Comparison of ENCODE assay signal across 14 cellular contexts in the genomic region with DNA sequence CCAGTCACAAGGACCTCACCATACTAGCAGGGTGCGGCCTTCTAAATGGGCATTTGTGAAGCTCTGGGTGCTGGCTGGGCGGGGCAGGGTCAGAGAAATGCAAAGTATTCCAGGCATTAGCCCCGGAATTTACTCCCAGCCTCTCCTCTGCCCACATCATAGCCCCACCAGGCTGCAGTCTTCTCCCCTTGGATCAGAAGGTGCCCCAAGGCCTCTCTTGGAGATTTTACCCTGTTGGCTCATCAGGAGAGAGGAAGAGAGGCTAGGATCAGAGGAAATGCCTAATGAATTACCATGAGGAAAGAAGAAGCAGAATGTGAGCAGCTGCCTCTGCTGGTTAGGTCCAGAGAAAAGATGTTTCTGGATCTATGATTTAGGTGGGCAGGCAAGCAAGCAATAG.
DNase-seq lines count a peak whose midpoint lies in the region; ATAC-seq, FAIRE-seq and TF ChIP-seq lines count a peak whose summit lies in the region.
"Had no signal": no experiment of that assay in that cellular context is flagged by ENCODE, and none has a peak within 500 bp of the region (broad histone marks: within the 10 kb centered on the region; RNA-seq: fewer than 3 reads in every experiment).

No MANE protein-coding gene starts in this region.

- intact Hi-C loops in Caco-2 (cut with micrococcal nuclease; ENCODE audit: unreplicated experiment): loop anchor here (2.0 to 5.0 kb wide), 3 partner anchors 33 to 133 kb away; no protein-coding TSS in a partner anchor
- intact Hi-C loops in PC-3 (cut with micrococcal nuclease): no loop called here

- H3K4me3 ChIP-seq in Caco-2 (ENCODE audit: low read depth, low read length) (no peak overlapping the region), PC-3 (ENCODE audit: low read length) (no peak overlapping the region), H1 (ENCODE audit: extremely low read depth in 1 of 4, insufficient read depth in 2 of 4, low read depth in 3 of 4, low read length in 4 of 4) (no peak overlapping the region), WERI-Rb-1 (ENCODE audit: low read depth, low read length) (no peak overlapping the region)

- no peaks in the 10 kb centered on the region for H3K27me3 ChIP-seq in Caco-2 (replicated peaks; ENCODE audit: control insufficient read depth, insufficient read depth, low read length)
- no peaks in the 10 kb centered on the region for H3K27me3 ChIP-seq in PC-3 (ENCODE audit: low read length)
- H3K27me3 ChIP-seq in H1 (replicated peaks in 1 of 4; ENCODE audit: control insufficient read depth in 3 of 4, extremely low read depth in 1 of 4, insufficient read depth in 3 of 4, low read length in 3 of 4): no peaks in the 10 kb centered on the region
- no peaks in the 10 kb centered on the region for H3K27me3 ChIP-seq in WERI-Rb-1 (ENCODE audit: insufficient read depth, low read depth, severe bottlenecking)

- POLR2A ChIA-PET in Caco-2 (lab: Charles Lee) (interaction anchor here (0.6 to 1.1 kb wide), 2 partner anchors 36 to 45 kb away, joined by 3 read pairs; no protein-coding TSS in a partner anchor), PC-3 (lab: Charles Lee; ENCODE audit: unreplicated experiment) (no interaction called here), H1 (lab: Charles Lee; ENCODE audit: partially characterized antibody) (no interaction called here)

- no peaks in the 10 kb centered on the region for H3K79me1 ChIP-seq in H1 (ENCODE audit: low read depth, low read length)

- H2AFZ ChIP-seq in PC-3 (ENCODE audit: low read length) (peak overlapping the region; percentile 54), H1 (ENCODE audit: low read length) (no peak overlapping the region)

- H3K4me1 ChIP-seq in Caco-2: peaks cover 37% of the 10 kb centered on the region
- H3K4me1 ChIP-seq in PC-3 (ENCODE audit: insufficient read depth, low read length): peaks cover 41% of the 10 kb centered on the region
- peaks cover 0 to 6% (median 2%) of the 10 kb centered on the region in 4 experiments; a peak in 4 of 7 replicates for H3K4me1 ChIP-seq in H1 (replicated peaks in 1 of 4; ENCODE audit: control insufficient read depth in 3 of 4, insufficient read depth in 4 of 4, low read length in 3 of 4)

- H2AK5ac ChIP-seq in H1 (ENCODE audit: low read depth, low read length): no peak overlapping the region

- peaks cover 8% of the 10 kb centered on the region for H3K36me3 Mint-ChIP-seq in Caco-2 (ENCODE audit: insufficient read depth, unreplicated experiment)
- H3K36me3 Mint-ChIP-seq in mesothelial cell of epicardium: no peaks in the 10 kb centered on the region
- H3K36me3 Mint-ChIP-seq: activated naive CD8-positive, alpha-beta T cell treated with anti-CD3 and anti-CD28 coated beads for 36 hours; CD4-positive, alpha-beta memory T cell had no signal

- no peak overlapping the region for H2BK20ac ChIP-seq in H1 (ENCODE audit: low read length)

- no peak overlapping the region for H2BK120ac ChIP-seq in H1 (replicated peaks; ENCODE audit: low read depth, low read length)

- peak; percentile 50 for ATAC-seq in PC-3
- ATAC-seq: activated CD8-positive, alpha-beta T cell treated with anti-CD3 and anti-CD28 coated beads for 36 hours; left colon had no signal

- no peak overlapping the region for H2BK12ac ChIP-seq in H1 (ENCODE audit: low read depth, low read length)

- H4K20me1 ChIP-seq in PC-3 (ENCODE audit: low read length) (no peaks in the 10 kb centered on the region), H1 (replicated peaks in 1 of 2; ENCODE audit: control insufficient read depth in 1 of 2, insufficient read depth in 2 of 2, low read length in 2 of 2) (no peaks in the 10 kb centered on the region)

- in situ Hi-C loops in GM13976 (cut with MboI; ENCODE audit: low sequenced_read_pairs, unreplicated experiment): no loop called here

- no peaks in the 10 kb centered on the region for H3K9me3 ChIP-seq in Caco-2
- no peaks in the 10 kb centered on the region for H3K9me3 ChIP-seq in PC-3 (ENCODE audit: low read length)
- H3K9me3 ChIP-seq in H1 (ENCODE audit: insufficient read depth in 2 of 2, low read depth in 1 of 2, low read length in 1 of 2): no peaks in the 10 kb centered on the region
- H3K9me3 ChIP-seq in WERI-Rb-1 (ENCODE audit: severe bottlenecking): no peaks in the 10 kb centered on the region

- CTCF ChIA-PET in Caco-2 (lab: Charles Lee) (interaction anchor here (1.1 kb wide), 1 partner anchor 31 kb away, joined by 3 read pairs; no protein-coding TSS in a partner anchor), PC-3 (lab: Charles Lee) (no interaction called here), H1 (lab: Charles Lee; ENCODE audit: partially characterized antibody) (interaction anchor here (0.6 to 4.0 kb wide), 6 partner anchors 8 to 213 kb away, joined by 3 to 24 read pairs (median 4); no protein-coding TSS in a partner anchor)

- peak overlapping the region; percentile 50 for H3K27ac ChIP-seq in PC-3 (ENCODE audit: low read length)
- H3K27ac ChIP-seq in H1 (ENCODE audit: low read depth, low read length): no peak overlapping the region
- no peak overlapping the region for H3K27ac ChIP-seq in WERI-Rb-1

- TF ChIP-seq RAD21 in H1 (IDR thresholded peaks at IDR 0.05 in 1 of 2, conservative IDR thresholded peaks at IDR 0.05 in 1 of 2; ENCODE audit: low read depth in 2 of 2, low read length in 2 of 2): no peak

- H3K9ac ChIP-seq in PC-3 (ENCODE audit: low read length) (0 out of 2 replicates have a peak overlapping the region, but pooled peaks have one; percentile 13), H1 (replicated peaks in 1 of 4; ENCODE audit: extremely low read depth in 1 of 4, low read depth in 3 of 4, low read length in 3 of 4) (no peak overlapping the region)

- H3K56ac ChIP-seq in H1 (replicated peaks; ENCODE audit: insufficient read length, low read depth, low read length): no peak overlapping the region

- no peak overlapping the region for H2BK15ac ChIP-seq in H1 (ENCODE audit: low read length)

- H3K4ac ChIP-seq in H1 (replicated peaks; ENCODE audit: insufficient read length, low read depth, low read length): no peak overlapping the region

- H4K91ac ChIP-seq in H1 (replicated peaks; ENCODE audit: insufficient read length, low read length): no peak overlapping the region

- no peak for FAIRE-seq in H1 (lab: Jason Lieb, UNC)

- no peak for TF ChIP-seq EP300 in H1 (IDR thresholded peaks at IDR 0.05; ENCODE audit: borderline replicate concordance in 1 of 2, low read depth in 2 of 2, low read length in 2 of 2)

- WGBS in H1 (ENCODE audit: extremely low coverage in 1 of 2, insufficient coverage in 1 of 2, insufficient read length in 1 of 2, insufficient replicate concordance in 2 of 2, low coverage in 1 of 2, low lambda C conversion rate in 2 of 2, missing lambda C conversion rate in 1 of 2), 2 experiments: 78% methylated on average over 3 of the region's 3 CpGs; no CpG with 5 or more reads in 1 of the 2 experiments

- no peaks in the 10 kb centered on the region for H3F3A ChIP-seq in PC-3 (ENCODE audit: low read length, unreplicated experiment)

- H3K79me2 ChIP-seq in PC-3 (ENCODE audit: low read length): no peaks in the 10 kb centered on the region
- no peaks in the 10 kb centered on the region for H3K79me2 ChIP-seq in H1 (ENCODE audit: control insufficient read depth in 1 of 2, insufficient read depth in 2 of 2, low read length in 2 of 2)

- no peak overlapping the region for H4K5ac ChIP-seq in H1 (ENCODE audit: insufficient read length, low read depth, low read length)

- H3K9me2 ChIP-seq in PC-3 (replicated peaks; ENCODE audit: low read length): no peaks in the 10 kb centered on the region

- H3K23me2 ChIP-seq in H1 (ENCODE audit: low read depth, low read length): no peaks in the 10 kb centered on the region

- no peak overlapping the region for H3K23ac ChIP-seq in H1 (ENCODE audit: insufficient read length)

- DNase-seq in Caco-2 (peak; percentile 80 to 93), PC-3 (peak; percentile 80), H1 (ENCODE audit: low read depth in 1 of 2, low spot score in 2 of 2) (no peak), mesothelial cell of epicardium (ENCODE audit: low spot score in 2 of 2, unreplicated experiment in 2 of 2) (peak in 1 of 2 experiments; percentile 60), GM13976 (ENCODE audit: low spot score) (no peak), pons (ENCODE audit: low spot score) (no peak), cerebellar cortex (ENCODE audit: low spot score) (no peak), WERI-Rb-1 (no peak)
- DNase-seq: activated CD8-positive, alpha-beta T cell treated with anti-CD3 and anti-CD28 coated beads for 36 hours; activated naive CD8-positive, alpha-beta T cell treated with anti-CD3 and anti-CD28 coated beads for 36 hours; CD4-positive, alpha-beta memory T cell; Kasumi-1; left colon; NCI-H510A had no signal

- no peak overlapping the region for H2BK5ac ChIP-seq in H1 (ENCODE audit: low read depth, low read length)

- H3K4me3 Mint-ChIP-seq in Caco-2 (ENCODE audit: unreplicated experiment) (peak overlapping the region; percentile 44), mesothelial cell of epicardium (no peak overlapping the region)
- H3K4me3 Mint-ChIP-seq: activated CD8-positive, alpha-beta T cell treated with anti-CD3 and anti-CD28 coated beads for 36 hours; activated naive CD8-positive, alpha-beta T cell treated with anti-CD3 and anti-CD28 coated beads for 36 hours; CD4-positive, alpha-beta memory T cell had no signal

- H3K36me3 ChIP-seq in Caco-2 (ENCODE audit: control insufficient read depth, insufficient read depth, low read length): no peaks in the 10 kb centered on the region
- no peaks in the 10 kb centered on the region for H3K36me3 ChIP-seq in PC-3 (ENCODE audit: low read depth, low read length)
- no peaks in the 10 kb centered on the region for H3K36me3 ChIP-seq in H1 (ENCODE audit: control insufficient read depth in 2 of 4, insufficient read depth in 4 of 4, low read length in 3 of 4)
- H3K36me3 ChIP-seq in WERI-Rb-1: no peaks in the 10 kb centered on the region

- no peak for TF ChIP-seq POLR2A in H1 (IDR thresholded peaks at IDR 0.05; ENCODE audit: control extremely low read depth in 1 of 2, low read depth in 2 of 2, low read length in 2 of 2)

- H3K18ac ChIP-seq in H1 (ENCODE audit: extremely low read depth, low read length): no peak overlapping the region

- H3K4me2 ChIP-seq in PC-3 (ENCODE audit: low read length) (peak overlapping the region; percentile 27), H1 (ENCODE audit: insufficient read depth in 1 of 2, low read depth in 2 of 2, low read length in 2 of 2) (no peak overlapping the region)

- H3K27me3 Mint-ChIP-seq in Caco-2 (ENCODE audit: insufficient read depth, unreplicated experiment) (no peaks in the 10 kb centered on the region), mesothelial cell of epicardium (ENCODE audit: low read depth) (no peaks in the 10 kb centered on the region)
- H3K27me3 Mint-ChIP-seq: activated CD8-positive, alpha-beta T cell treated with anti-CD3 and anti-CD28 coated beads for 36 hours had no signal

- no peaks in the 10 kb centered on the region for H3K9me3 Mint-ChIP-seq in Caco-2 (ENCODE audit: unreplicated experiment)
- H3K9me3 Mint-ChIP-seq in mesothelial cell of epicardium: no peaks in the 10 kb centered on the region
- H3K9me3 Mint-ChIP-seq: activated CD8-positive, alpha-beta T cell treated with anti-CD3 and anti-CD28 coated beads for 36 hours; activated naive CD8-positive, alpha-beta T cell treated with anti-CD3 and anti-CD28 coated beads for 36 hours had no signal

- no TSS peak for BruUV-seq in Caco-2 (replicated peaks; lab: Mats Ljungman, UMichigan)
- BruUV-seq in PC-3 (replicated peaks; lab: Mats Ljungman, UMichigan): no TSS peak

- no peak overlapping the region for H3K14ac ChIP-seq in H1 (ENCODE audit: insufficient read length)

- H4K8ac ChIP-seq in H1 (ENCODE audit: extremely low read depth, insufficient read depth, low read length): no peak overlapping the region

- H3K27ac Mint-ChIP-seq in Caco-2 (ENCODE audit: unreplicated experiment) (peak overlapping the region; percentile 97), mesothelial cell of epicardium (peak overlapping the region; percentile 95)
- H3K27ac Mint-ChIP-seq: activated CD8-positive, alpha-beta T cell treated with anti-CD3 and anti-CD28 coated beads for 36 hours; activated naive CD8-positive, alpha-beta T cell treated with anti-CD3 and anti-CD28 coated beads for 36 hours; CD4-positive, alpha-beta memory T cell had no signal

- H3K4me1 Mint-ChIP-seq in Caco-2 (ENCODE audit: low read depth, unreplicated experiment): peaks cover 21% of the 10 kb centered on the region
- peaks cover 46% of the 10 kb centered on the region for H3K4me1 Mint-ChIP-seq in mesothelial cell of epicardium
- H3K4me1 Mint-ChIP-seq: activated naive CD8-positive, alpha-beta T cell treated with anti-CD3 and anti-CD28 coated beads for 36 hours; CD4-positive, alpha-beta memory T cell had no signal

- TF ChIP-seq CTCF in Caco-2 (IDR thresholded peaks at IDR 0.05; ENCODE audit: insufficient read depth in 1 of 2, low read depth in 1 of 2, low read length in 1 of 2, severe bottlenecking in 1 of 2, unreplicated experiment in 1 of 2): no peak
- TF ChIP-seq CTCF in PC-3 (conservative IDR thresholded peaks at IDR 0.05; ENCODE audit: low read depth, low read length): no peak
- no peak for TF ChIP-seq CTCF in H1 (IDR thresholded peaks at IDR 0.05; ENCODE audit: control extremely low read depth in 1 of 3, insufficient read depth in 1 of 3, low read depth in 1 of 3, low read length in 3 of 3)
- TF ChIP-seq CTCF in mesothelial cell of epicardium (IDR thresholded peaks at IDR 0.05; ENCODE audit: unreplicated experiment): no peak
- no peak for TF ChIP-seq CTCF in GM13976 (IDR thresholded peaks at IDR 0.05; ENCODE audit: borderline replicate concordance, control extremely low read depth, extremely low read depth, insufficient read depth, missing control alignments)
- no peak for TF ChIP-seq CTCF in WERI-Rb-1 (IDR thresholded peaks at IDR 0.05; ENCODE audit: low read depth, low read length)

Comparison
In these comparisons a context has a peak if more than half of its experiments do, and no peak if none do; other contexts are left out.
1. DNase-seq: peak in Caco-2 (2 of 2) and PC-3 (single experiment); none in H1 (0 of 2), GM13976 (single experiment), pons (single experiment), cerebellar cortex (single experiment) and WERI-Rb-1 (single experiment).